ENCODE assay signal across 19 cellular contexts in genomic region chr21:22062472-22063139, GRCh38.
"Had no signal": no experiment of that assay in that cellular context is flagged by ENCODE, and none has a peak within 500 bp of the region (broad histone marks: within the 10 kb centered on the region; RNA-seq: fewer than 3 reads in every experiment).

No MANE protein-coding gene starts in this region.

- H3K4me1 ChIP-seq: esophagus muscularis mucosa, tibial artery, vagina had no signal

- H3K27ac ChIP-seq: coronary artery, esophagus muscularis mucosa, ovary, tibial artery, vagina had no signal

- H3K27me3 ChIP-seq: esophagus muscularis mucosa, ovary, tibial artery, vagina had no signal

- H3K9me3 ChIP-seq: esophagus muscularis mucosa, ovary, tibial artery, vagina had no signal

- ATAC-seq: activated CD4-positive, alpha-beta T cell treated with anti-CD3 and anti-CD28 coated beads for 36 hours; activated CD8-positive, alpha-beta memory T cell treated with anti-CD3 and anti-CD28 coated beads, Interleukin-2, amount 10 ng/mL, durations not matched to agents 7 days and 5 days; activated T-cell treated with anti-CD3 and anti-CD28 coated beads, Interleukin-2, amount 50 U/mL, for 4 hours had no signal

- H3K36me3 ChIP-seq: esophagus muscularis mucosa, ovary, tibial artery, vagina had no signal

- DNase-seq: activated CD4-positive, alpha-beta memory T cell treated with anti-CD3 and anti-CD28 coated beads for 36 hours; activated CD4-positive, alpha-beta T cell treated with anti-CD3 and anti-CD28 coated beads for 36 hours; activated CD8-positive, alpha-beta memory T cell treated with anti-CD3 and anti-CD28 coated beads, Interleukin-2, amount 10 ng/mL, durations not matched to agents 7 days and 5 days; activated effector memory CD4-positive, alpha-beta T cell treated with Interleukin-2 at 50 U/mL for 16 hours; activated naive CD4-positive, alpha-beta T cell treated with anti-CD3 and anti-CD28 coated beads, Interleukin-2, amount 50 U/mL, for 16 hours; activated T-cell treated with anti-CD3 and anti-CD28 coated beads, Interleukin-2, amount 50 U/mL, for 4 hours; caudate nucleus; hypothalamus; kidney glomerular epithelial cell; ovary; retina; stimulated activated CD4-positive, alpha-beta T cell treated with anti-CD3 and anti-CD28 coated beads, Interleukin-15, amount 100 ng/mL, for 24 hours; stimulated activated CD4-positive, alpha-beta T cell treated with anti-CD3 and anti-CD28 coated beads, Interleukin-4, amount 100 ng/mL, for 1 hour; stimulated activated naive CD4-positive, alpha-beta T cell; tibial artery had no signal

- H3K4me3 ChIP-seq: coronary artery, esophagus muscularis mucosa, lung, tibial artery, vagina had no signal
